ENCODE assay signal across 16 cellular contexts in genomic region chr14:60315181-60315580, GRCh38.
DNase-seq lines count a peak whose midpoint lies in the region; ATAC-seq, FAIRE-seq and TF ChIP-seq lines count a peak whose summit lies in the region.
"Had no signal": no experiment of that assay in that cellular context is flagged by ENCODE, and none has a peak within 500 bp of the region (broad histone marks: within the 10 kb centered on the region; RNA-seq: fewer than 3 reads in every experiment).

No MANE protein-coding gene starts in this region.

- TF ChIP-seq CTCF in PC-3 (conservative IDR thresholded peaks at IDR 0.05; ENCODE audit: low read depth, low read length) (no peak), breast epithelium (IDR thresholded peaks at IDR 0.05) (no peak)

- BruUV-seq in PC-3 (replicated peaks; lab: Mats Ljungman, UMichigan), result no TSS peak

- H3K4me2 ChIP-seq in mesendoderm (ENCODE audit: low read length) (no peak overlapping the region), PC-3 (ENCODE audit: low read length) (no peak overlapping the region)
- H3K4me2 ChIP-seq: BLaER1 treated with 17β-estradiol and CSF1 and Interleukin-3, amounts not matched to agents 10 nM and 100 nM had no signal

- H3K79me1 ChIP-seq in mesendoderm (ENCODE audit: low read length), result no peaks in the 10 kb centered on the region

- H3K79me2 ChIP-seq in mesendoderm (ENCODE audit: control insufficient read depth, insufficient read depth, low read length) (no peaks in the 10 kb centered on the region), PC-3 (ENCODE audit: low read length) (no peaks in the 10 kb centered on the region)

- H3K4me3 ChIP-seq in HUES64 (ENCODE audit: low read length) (no peak overlapping the region), mesendoderm (ENCODE audit: low read length) (no peak overlapping the region), PC-3 (ENCODE audit: low read length) (no peak overlapping the region), breast epithelium (no peak overlapping the region)
- H3K4me3 ChIP-seq: BLaER1 treated with 17β-estradiol and CSF1 and Interleukin-3, amounts not matched to agents 10 nM and 100 nM had no signal

- CTCF ChIA-PET in PC-3 (lab: Charles Lee), result interaction anchor here (0.6 to 1.1 kb wide), 2 partner anchors 17 to 154 kb away, joined by 3 to 9 read pairs; no protein-coding TSS in a partner anchor

- H3K4ac ChIP-seq in mesendoderm (ENCODE audit: low read depth, low read length), result peak overlapping the region; percentile 42

- H3K4me1 ChIP-seq in HUES64 (ENCODE audit: insufficient read depth, low read length) (peaks cover 40% of the 10 kb centered on the region), mesendoderm (ENCODE audit: control insufficient read depth, low read depth, low read length) (peaks cover 25% of the 10 kb centered on the region), PC-3 (ENCODE audit: insufficient read depth, low read length) (no peaks in the 10 kb centered on the region), breast epithelium (no peaks in the 10 kb centered on the region)
- H3K4me1 ChIP-seq: BLaER1 treated with 17β-estradiol and CSF1 and Interleukin-3, amounts not matched to agents 10 nM and 100 nM had no signal

- no peak overlapping the region for H3K18ac ChIP-seq in mesendoderm (ENCODE audit: low read length)

- no peaks in the 10 kb centered on the region for H3K9me2 ChIP-seq in PC-3 (replicated peaks; ENCODE audit: low read length)

- H3K36me3 ChIP-seq in HUES64 (ENCODE audit: insufficient read depth, low read length), result no peaks in the 10 kb centered on the region
- H3K36me3 ChIP-seq in mesendoderm (ENCODE audit: control insufficient read depth, insufficient read depth, low read length), result no peaks in the 10 kb centered on the region
- no peaks in the 10 kb centered on the region for H3K36me3 ChIP-seq in PC-3 (ENCODE audit: low read depth, low read length)
- no peaks in the 10 kb centered on the region for H3K36me3 ChIP-seq in breast epithelium
- H3K36me3 ChIP-seq: BLaER1 treated with 17β-estradiol and CSF1 and Interleukin-3, amounts not matched to agents 10 nM and 100 nM had no signal

- peak; percentile 95 for FAIRE-seq in HTR-8/SVneo (lab: Jason Lieb, UNC)

- peak overlapping the region; percentile 62 for H3K56ac ChIP-seq in mesendoderm (ENCODE audit: low read length)

- H3K23ac ChIP-seq in mesendoderm (ENCODE audit: low read length), result no peak overlapping the region

- 0 out of 2 replicates have a peak overlapping the region, but pooled peaks have one; percentile 8 for H3K9ac ChIP-seq in HUES64 (ENCODE audit: low read depth, low read length)
- H3K9ac ChIP-seq in mesendoderm (ENCODE audit: low read length), result no peak overlapping the region
- no peak overlapping the region for H3K9ac ChIP-seq in PC-3 (ENCODE audit: low read length)
- H3K9ac ChIP-seq: BLaER1 treated with 17β-estradiol and CSF1 and Interleukin-3, amounts not matched to agents 10 nM and 100 nM had no signal

- H2BK15ac ChIP-seq in mesendoderm (replicated peaks; ENCODE audit: low read depth), result no peak overlapping the region

- H3F3A ChIP-seq in PC-3 (ENCODE audit: low read length, unreplicated experiment), result no peaks in the 10 kb centered on the region

- no peak for TF ChIP-seq POLR2A in breast epithelium (IDR thresholded peaks at IDR 0.05)

- peak overlapping the region; percentile 21; the same call in 1 of the 2 replicates for H3K27ac ChIP-seq in HUES64 (ENCODE audit: low read depth, low read length)
- H3K27ac ChIP-seq in mesendoderm (ENCODE audit: low read depth, low read length), result peak overlapping the region; percentile 9
- H3K27ac ChIP-seq in PC-3 (ENCODE audit: low read length), result no peak overlapping the region
- H3K27ac ChIP-seq in breast epithelium, result no peak overlapping the region
- H3K27ac ChIP-seq: BLaER1 treated with 17β-estradiol and CSF1 and Interleukin-3, amounts not matched to agents 10 nM and 100 nM; HL-60 had no signal

- H3K9me3 ChIP-seq in HUES64 (ENCODE audit: insufficient read depth, low read depth, low read length) (no peaks in the 10 kb centered on the region; the same call in 1 of the 2 replicates), PC-3 (ENCODE audit: low read length) (no peaks in the 10 kb centered on the region), breast epithelium (no peaks in the 10 kb centered on the region)

- no peak overlapping the region for H4K8ac ChIP-seq in mesendoderm (ENCODE audit: low read depth, low read length)

- H2BK120ac ChIP-seq in mesendoderm (ENCODE audit: low read depth, low read length), result peak overlapping the region; percentile 48

- peak; percentile 3 for DNase-seq in NCI-H2227 (lab: John Stamatoyannopoulos, UW; ENCODE audit: unreplicated experiment)
- DNase-seq in NCI-H2227 treated with DMSO at 0.1 percent for 48 hours (lab: John Stamatoyannopoulos, UW), result no peak
- DNase-seq in HTR-8/SVneo (ENCODE audit: insufficient read length, low spot score), result no peak
- peak; percentile 54 for DNase-seq in mesendoderm
- DNase-seq in activated naive CD4-positive, alpha-beta T cell treated with anti-CD3 and anti-CD28 coated beads, Interleukin-2, amount 50 U/mL, for 16 hours, result no peak
- DNase-seq in PC-3, result no peak
- no peak for DNase-seq in breast epithelium (ENCODE audit: low spot score in 2 of 2)
- DNase-seq: Calu3; CD8-positive, alpha-beta T cell; DMS79 treated with DMSO at 0.1 percent for 48 hours; GF-D8; GOT3; H9 had no signal

- 82% methylated on average over 3 of the region's 3 CpGs for WGBS in HUES64
- WGBS in mesendoderm (ENCODE audit: extremely low coverage, insufficient coverage, low lambda C conversion rate), result no CpG with 5 or more reads among the region's 3 CpGs

- H2AK5ac ChIP-seq in mesendoderm (ENCODE audit: low read length), result peak overlapping the region; percentile 67

- ATAC-seq in PC-3, result no peak
- ATAC-seq: CD8-positive, alpha-beta T cell had no signal

- no peaks in the 10 kb centered on the region for H4K20me1 ChIP-seq in PC-3 (ENCODE audit: low read length)
- H4K20me1 ChIP-seq: BLaER1 treated with 17β-estradiol and CSF1 and Interleukin-3, amounts not matched to agents 10 nM and 100 nM had no signal

- peak overlapping the region; percentile 86 for H2BK5ac ChIP-seq in mesendoderm (ENCODE audit: low read length)

- intact Hi-C loops in PC-3 (cut with micrococcal nuclease), result no loop called here
- intact Hi-C loops in breast epithelium (cut with DNase I; ENCODE audit: low total_unique reads), result loop anchor here (5.0 kb wide), 1 partner anchor 197 kb away; no protein-coding TSS in a partner anchor

- POLR2A ChIA-PET in PC-3 (lab: Charles Lee; ENCODE audit: unreplicated experiment), result no interaction called here

- H2AFZ ChIP-seq in PC-3 (ENCODE audit: low read length), result no peak overlapping the region

- H4K5ac ChIP-seq in mesendoderm (ENCODE audit: low read length), result peak overlapping the region; percentile 65

- H3K27me3 ChIP-seq in HUES64 (ENCODE audit: insufficient read depth, low read length) (no peaks in the 10 kb centered on the region), mesendoderm (ENCODE audit: insufficient read depth, low read length, poor library complexity) (no peaks in the 10 kb centered on the region), PC-3 (ENCODE audit: low read length) (peaks cover 52% of the 10 kb centered on the region), breast epithelium (no peaks in the 10 kb centered on the region)
- H3K27me3 ChIP-seq: BLaER1 treated with 17β-estradiol and CSF1 and Interleukin-3, amounts not matched to agents 10 nM and 100 nM had no signal

Comparison
In these comparisons a context has a peak if more than half of its experiments do, and no peak if none do; other contexts are left out.
1. DNase-seq: peak in NCI-H2227 (single experiment) and mesendoderm (single experiment); none in NCI-H2227 treated with DMSO at 0.1 percent for 48 hours (single experiment), HTR-8/SVneo (single experiment), activated naive CD4-positive, alpha-beta T cell treated with anti-CD3 and anti-CD28 coated beads, Interleukin-2, amount 50 U/mL, for 16 hours (single experiment), PC-3 (single experiment) and breast epithelium (0 of 2).
2. H3K27ac ChIP-seq: peak in HUES64 (single experiment) and mesendoderm (single experiment); none in PC-3 (single experiment) and breast epithelium (0 of 2).